1 cellular context compared by ENCODE assay signal in the genomic region with DNA sequence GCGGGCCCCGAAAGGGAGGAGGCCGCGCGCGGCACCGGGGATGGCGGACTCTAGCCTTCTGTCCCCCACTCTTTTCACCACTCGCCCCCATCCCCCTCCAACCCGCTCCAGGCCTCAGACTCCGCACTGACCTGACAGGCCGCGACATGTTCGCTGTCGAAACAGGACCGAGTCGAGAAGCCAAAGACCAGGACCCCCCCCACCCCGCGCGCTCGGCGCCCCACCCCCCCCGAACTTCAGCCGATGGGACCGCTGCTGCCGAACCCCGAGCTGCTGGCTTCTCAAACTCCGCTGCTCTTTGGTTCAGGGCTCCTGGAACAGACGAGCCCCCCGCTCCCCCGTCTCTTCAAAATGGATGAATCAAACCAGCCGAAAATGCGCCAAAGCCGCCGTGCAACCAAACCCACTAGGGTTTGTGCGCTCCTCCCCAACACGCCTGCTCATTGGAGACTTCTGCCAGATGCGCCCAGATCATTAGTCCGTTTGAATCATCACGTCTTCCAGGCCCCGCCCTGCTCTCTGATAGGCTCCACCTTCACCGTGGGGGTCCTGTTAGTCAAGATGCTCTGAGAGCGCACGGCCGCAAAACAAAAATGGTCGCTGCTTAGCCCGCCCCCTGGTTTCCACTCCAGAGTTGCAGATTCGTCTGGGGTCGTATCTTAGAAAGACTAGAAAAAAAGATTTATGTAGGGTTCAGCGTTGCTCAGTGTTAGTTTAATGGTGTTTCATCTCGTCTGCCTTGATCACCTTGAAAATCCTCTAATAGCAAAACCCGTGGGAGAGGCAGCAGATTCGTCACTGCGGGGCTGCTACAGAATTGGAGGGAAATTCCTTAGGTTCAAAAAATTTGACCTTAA.
TF ChIP-seq lines count a peak whose summit lies in the region.

A gene with protein sequence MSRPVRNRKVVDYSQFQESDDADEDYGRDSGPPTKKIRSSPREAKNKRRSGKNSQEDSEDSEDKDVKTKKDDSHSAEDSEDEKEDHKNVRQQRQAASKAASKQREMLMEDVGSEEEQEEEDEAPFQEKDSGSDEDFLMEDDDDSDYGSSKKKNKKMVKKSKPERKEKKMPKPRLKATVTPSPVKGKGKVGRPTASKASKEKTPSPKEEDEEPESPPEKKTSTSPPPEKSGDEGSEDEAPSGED (minus strand): TSS at position 357 of the 857 bp plus-strand sequence. CDS start 209 bp downstream, at position 148.

TF ChIP-seq in H1, 55 proteins besides CTCF, POLR2A, EP300 and RAD21 (continued from another document):
- TF ChIP-seq JUND (IDR thresholded peaks at IDR 0.05; ENCODE audit: low read length) (no peak), TBP (IDR thresholded peaks at IDR 0.05; ENCODE audit: low read depth, low read length) (peak; percentile 91), YY1 (IDR thresholded peaks at IDR 0.05; ENCODE audit: low read depth, low read length) (peak; percentile 94), CREB1 (IDR thresholded peaks at IDR 0.05) (peak; percentile 84), CTBP2 (IDR thresholded peaks at IDR 0.05; ENCODE audit: borderline replicate concordance, insufficient read depth, insufficient read length, low read length) (no peak), NANOG (IDR thresholded peaks at IDR 0.05; ENCODE audit: insufficient read depth, low read depth, low read length, poor library complexity, severe bottlenecking) (no peak), SIN3A (conservative IDR thresholded peaks at IDR 0.05 in 1 of 2, IDR thresholded peaks at IDR 0.05 in 1 of 2; ENCODE audit: low read depth in 1 of 2, low read length in 2 of 2) (0 out of 4 replicates have a peak, but pooled peaks of 1 of the 2 experiments have one; percentile 35), SP4 (IDR thresholded peaks at IDR 0.05; ENCODE audit: low read length) (peak; percentile 85; the same call in 1 of the 2 replicates), PHF8 (conservative IDR thresholded peaks at IDR 0.05; ENCODE audit: low read depth, low read length) (peak; percentile 77; the same call in 1 of the 2 replicates), RXRA (IDR thresholded peaks at IDR 0.05; ENCODE audit: insufficient read depth, low read depth, low read length) (no peak), SP1 (IDR thresholded peaks at IDR 0.05; ENCODE audit: low read depth, low read length) (peak; percentile 96), GABPA (IDR thresholded peaks at IDR 0.05; ENCODE audit: borderline replicate concordance, insufficient read depth, low read length) (no peak), TAF1 (IDR thresholded peaks at IDR 0.05; ENCODE audit: low read depth, low read length) (peak; percentile 91), EGR1 (IDR thresholded peaks at IDR 0.05; ENCODE audit: borderline replicate concordance, low read depth, low read length) (peak; percentile 51; the same call in 1 of the 2 replicates), TAF7 (optimal IDR thresholded peaks at IDR 0.05; ENCODE audit: borderline replicate concordance, low read depth, low read length) (peak; percentile 51), SP2 (IDR thresholded peaks at IDR 0.05; ENCODE audit: low read length) (peak; percentile 59), POLR2AphosphoS5 (IDR thresholded peaks at IDR 0.05; ENCODE audit: low read depth, low read length) (peak; percentile 23), MAFK (IDR thresholded peaks at IDR 0.05; ENCODE audit: low read depth, low read length) (no peak)
- TF ChIP-seq, protein P1, sequence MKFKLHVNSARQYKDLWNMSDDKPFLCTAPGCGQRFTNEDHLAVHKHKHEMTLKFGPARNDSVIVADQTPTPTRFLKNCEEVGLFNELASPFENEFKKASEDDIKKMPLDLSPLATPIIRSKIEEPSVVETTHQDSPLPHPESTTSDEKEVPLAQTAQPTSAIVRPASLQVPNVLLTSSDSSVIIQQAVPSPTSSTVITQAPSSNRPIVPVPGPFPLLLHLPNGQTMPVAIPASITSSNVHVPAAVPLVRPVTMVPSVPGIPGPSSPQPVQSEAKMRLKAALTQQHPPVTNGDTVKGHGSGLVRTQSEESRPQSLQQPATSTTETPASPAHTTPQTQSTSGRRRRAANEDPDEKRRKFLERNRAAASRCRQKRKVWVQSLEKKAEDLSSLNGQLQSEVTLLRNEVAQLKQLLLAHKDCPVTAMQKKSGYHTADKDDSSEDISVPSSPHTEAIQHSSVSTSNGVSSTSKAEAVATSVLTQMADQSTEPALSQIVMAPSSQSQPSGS (IDR thresholded peaks at IDR 0.05; ENCODE audit: low read length), result peak; percentile 84; the same call in 1 of the 2 replicates
- TF ChIP-seq, protein P2, sequence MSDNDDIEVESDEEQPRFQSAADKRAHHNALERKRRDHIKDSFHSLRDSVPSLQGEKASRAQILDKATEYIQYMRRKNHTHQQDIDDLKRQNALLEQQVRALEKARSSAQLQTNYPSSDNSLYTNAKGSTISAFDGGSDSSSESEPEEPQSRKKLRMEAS (IDR thresholded peaks at IDR 0.05), result peak; percentile 49; the same call in 1 of the 2 replicates
